In the genomic region with DNA sequence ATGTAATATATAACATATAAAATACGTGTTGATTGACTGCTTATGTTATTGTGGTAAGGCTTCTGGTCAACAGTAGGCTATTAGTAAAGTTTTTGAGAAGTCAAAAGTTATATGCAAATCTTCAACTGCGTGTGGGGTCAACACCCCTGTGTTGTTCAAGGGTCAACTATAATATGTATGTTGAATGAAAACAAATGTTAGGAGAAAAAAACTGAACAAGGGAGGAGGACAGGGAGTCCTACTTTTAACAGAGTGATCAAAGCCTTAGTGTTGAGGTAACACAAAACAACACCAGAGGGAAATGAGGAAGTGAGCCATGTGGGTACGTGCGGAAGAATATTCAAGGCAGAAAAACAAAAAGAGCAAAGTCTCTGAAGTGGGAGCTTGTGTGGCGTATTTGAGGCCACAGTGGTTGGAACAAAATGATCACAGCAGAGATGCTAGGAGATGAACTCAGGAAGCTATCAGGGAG, we compare ENCODE assay signal across 8 cellular contexts.
DNase-seq lines count a peak whose midpoint lies in the region; ATAC-seq and TF ChIP-seq lines count a peak whose summit lies in the region.

No MANE protein-coding gene starts in this region.

- H2AFZ ChIP-seq in smooth muscle cell (ENCODE audit: low read depth): no peak overlapping the region

- no peak for TF ChIP-seq CTCF in Caco-2 (IDR thresholded peaks at IDR 0.05; ENCODE audit: insufficient read depth in 1 of 2, low read depth in 1 of 2, low read length in 1 of 2, severe bottlenecking in 1 of 2, unreplicated experiment in 1 of 2)
- no peak for TF ChIP-seq CTCF in smooth muscle cell (IDR thresholded peaks at IDR 0.05; ENCODE audit: borderline replicate concordance, insufficient read depth, poor library complexity, severe bottlenecking)

- no peaks in the 10 kb centered on the region for H3K27me3 Mint-ChIP-seq in Caco-2 (ENCODE audit: insufficient read depth, unreplicated experiment)

- DNase-seq in Right ventricle myocardium superior (no peak), Right ventricle myocardium inferior (ENCODE audit: missing footprints) (no peak), Caco-2 (no peak), smooth muscle cell (lab: John Stamatoyannopoulos, UW; ENCODE audit: unreplicated experiment) (no peak), NCI-H774 (lab: John Stamatoyannopoulos, UW) (no peak)
- DNase-seq in activated CD4-positive, alpha-beta T cell treated with anti-CD3 and anti-CD28 coated beads, Interleukin-2, amount 50 U/mL, for 4 hours: peak; percentile 44 to 45

- no peak overlapping the region for H3K9ac ChIP-seq in smooth muscle cell (ENCODE audit: low read depth)

- ATAC-seq in Right ventricle myocardium superior (ENCODE audit: poor library complexity) (peak; percentile 39), Right ventricle myocardium inferior (no peak), HG03469 (IDR thresholded peaks at IDR 0.05; ENCODE audit: unreplicated experiment) (peak; percentile 79)

- H3K36me3 ChIP-seq in muscle layer of duodenum (ENCODE audit: control insufficient read depth in 1 of 2, insufficient read depth in 2 of 2, low read length in 2 of 2): no peaks in the 10 kb centered on the region
- no peaks in the 10 kb centered on the region for H3K36me3 ChIP-seq in Caco-2 (ENCODE audit: control insufficient read depth, insufficient read depth, low read length)
- H3K36me3 ChIP-seq in smooth muscle cell (ENCODE audit: low read depth): no peaks in the 10 kb centered on the region

- BruUV-seq in Caco-2 (replicated peaks; lab: Mats Ljungman, UMichigan): no TSS peak

- H3K27me3 ChIP-seq in muscle layer of duodenum (ENCODE audit: low read depth, low read length) (no peaks in the 10 kb centered on the region), Caco-2 (replicated peaks; ENCODE audit: control insufficient read depth, insufficient read depth, low read length) (no peaks in the 10 kb centered on the region), smooth muscle cell (ENCODE audit: low read depth) (no peaks in the 10 kb centered on the region)

- POLR2A ChIA-PET in Caco-2 (lab: Charles Lee): interaction anchor here (0.6 kb wide), 1 partner anchor 71 kb away, joined by 6 read pairs; no protein-coding TSS in a partner anchor

- no peaks in the 10 kb centered on the region for H3F3A ChIP-seq in smooth muscle cell (ENCODE audit: low read depth)

- CTCF ChIA-PET in Caco-2 (lab: Charles Lee): no interaction called here

- intact Hi-C loops in Right ventricle myocardium superior (cut with DNase I): no loop called here
- intact Hi-C loops in Right ventricle myocardium inferior (cut with DNase I): no loop called here
- intact Hi-C loops in Caco-2 (cut with micrococcal nuclease; ENCODE audit: unreplicated experiment): no loop called here

- no peak overlapping the region for H3K27ac Mint-ChIP-seq in Caco-2 (ENCODE audit: unreplicated experiment)

- H3K4me3 ChIP-seq in muscle layer of duodenum (ENCODE audit: low read depth in 1 of 2, low read length in 2 of 2) (no peak overlapping the region), Caco-2 (ENCODE audit: low read depth, low read length) (no peak overlapping the region), smooth muscle cell (no peak overlapping the region)

- H3K4me2 ChIP-seq in smooth muscle cell: no peak overlapping the region

- H3K27ac ChIP-seq in muscle layer of duodenum (ENCODE audit: low read length) (peak overlapping the region; percentile 39), smooth muscle cell (ENCODE audit: low read depth) (no peak overlapping the region)

- H3K4me1 ChIP-seq in muscle layer of duodenum (ENCODE audit: control insufficient read depth in 1 of 2, insufficient read depth in 2 of 2, low read length in 2 of 2): no peaks in the 10 kb centered on the region
- H3K4me1 ChIP-seq in Caco-2: no peaks in the 10 kb centered on the region
- no peaks in the 10 kb centered on the region for H3K4me1 ChIP-seq in smooth muscle cell (ENCODE audit: low read depth)

- no peaks in the 10 kb centered on the region for H4K20me1 ChIP-seq in smooth muscle cell (ENCODE audit: low read depth)

- peaks cover 22% of the 10 kb centered on the region for H3K4me1 Mint-ChIP-seq in Caco-2 (ENCODE audit: low read depth, unreplicated experiment)

- no peak overlapping the region for H3K4me3 Mint-ChIP-seq in Caco-2 (ENCODE audit: unreplicated experiment)

- no peaks in the 10 kb centered on the region for H3K79me2 ChIP-seq in smooth muscle cell (ENCODE audit: low read depth)

- no peaks in the 10 kb centered on the region for H3K9me3 ChIP-seq in muscle layer of duodenum (ENCODE audit: control insufficient read depth in 1 of 2, low read length in 2 of 2)
- no peaks in the 10 kb centered on the region for H3K9me3 ChIP-seq in Caco-2
- H3K9me3 ChIP-seq in smooth muscle cell (replicated peaks; ENCODE audit: low read depth): no peaks in the 10 kb centered on the region

- 90% methylated on average over 5 of the region's 5 CpGs for WGBS in smooth muscle cell (ENCODE audit: low lambda C conversion rate)

- no peaks in the 10 kb centered on the region for H3K9me3 Mint-ChIP-seq in Caco-2 (ENCODE audit: unreplicated experiment)

- H3K36me3 Mint-ChIP-seq in Caco-2 (ENCODE audit: insufficient read depth, unreplicated experiment): no peaks in the 10 kb centered on the region

Comparison
In these comparisons a context has a peak if more than half of its experiments do, and no peak if none do; other contexts are left out.
1. DNase-seq: peak in activated CD4-positive, alpha-beta T cell treated with anti-CD3 and anti-CD28 coated beads, Interleukin-2, amount 50 U/mL, for 4 hours (2 of 2); none in Right ventricle myocardium superior (single experiment), Right ventricle myocardium inferior (single experiment), Caco-2 (0 of 2), smooth muscle cell (single experiment) and NCI-H774 (single experiment).